ENCODE assay signal across 9 cellular contexts in genomic region chr4:139761461-139761860, GRCh38.
DNase-seq lines count a peak whose midpoint lies in the region; ATAC-seq, FAIRE-seq and TF ChIP-seq lines count a peak whose summit lies in the region.
"Had no signal": no experiment of that assay in that cellular context is flagged by ENCODE, and none has a peak within 500 bp of the region (broad histone marks: within the 10 kb centered on the region; RNA-seq: fewer than 3 reads in every experiment).

No MANE protein-coding gene starts in this region.

- TF ChIP-seq CTCF in DND-41 (IDR thresholded peaks at IDR 0.05; ENCODE audit: borderline replicate concordance, extremely low read depth, low read length, poor library complexity, severe bottlenecking) (peak; percentile 44), HFF-Myc (IDR thresholded peaks at IDR 0.05; ENCODE audit: low read depth, low read length, missing control alignments) (peak; percentile 38), keratinocyte (optimal IDR thresholded peaks at IDR 0.05 in 1 of 3, IDR thresholded peaks at IDR 0.05 in 1 of 3, conservative IDR thresholded peaks at IDR 0.05 in 1 of 3; ENCODE audit: extremely low read depth in 1 of 3, insufficient read depth in 2 of 3, low read length in 3 of 3) (peak; percentile 50 to 65 (median 58)), tibial artery (IDR thresholded peaks at IDR 0.05) (no peak)

- H3K9ac ChIP-seq in DND-41 (ENCODE audit: low read depth, low read length) (no peak overlapping the region), keratinocyte (ENCODE audit: control insufficient read depth, extremely low read depth, insufficient read depth, low read length) (no peak overlapping the region)

- H3K4me3 Mint-ChIP-seq in activated CD4-positive, alpha-beta memory T cell treated with anti-CD3 and anti-CD28 coated beads for 36 hours, result no peak overlapping the region

- no peaks in the 10 kb centered on the region for H3K9me1 ChIP-seq in keratinocyte (ENCODE audit: control insufficient read depth, extremely low read depth, insufficient read depth, low read length)

- H3K27ac ChIP-seq in DND-41 (ENCODE audit: low read length), result no peak overlapping the region
- H3K27ac ChIP-seq in keratinocyte (ENCODE audit: control insufficient read depth, insufficient read depth, low read length), result no peak overlapping the region
- H3K27ac ChIP-seq in tibial artery, result no peak overlapping the region
- H3K27ac ChIP-seq: HL-60 had no signal

- H3K36me3 ChIP-seq in DND-41 (ENCODE audit: insufficient read depth, low read length) (no peaks in the 10 kb centered on the region), keratinocyte (ENCODE audit: control insufficient read depth in 2 of 2, extremely low read depth in 1 of 2, insufficient read depth in 2 of 2, low read length in 2 of 2) (no peaks in the 10 kb centered on the region), tibial artery (no peaks in the 10 kb centered on the region)

- H3K27ac Mint-ChIP-seq in activated CD4-positive, alpha-beta memory T cell treated with anti-CD3 and anti-CD28 coated beads for 36 hours, result no peak overlapping the region

- H3K4me2 ChIP-seq in DND-41 (ENCODE audit: insufficient read depth, low read length), result no peak overlapping the region
- no peak overlapping the region for H3K4me2 ChIP-seq in keratinocyte (ENCODE audit: control insufficient read depth, extremely low read depth, insufficient read depth, low read depth, low read length)

- H3K9me3 ChIP-seq in DND-41 (ENCODE audit: insufficient read depth, low read length, severe bottlenecking), result no peaks in the 10 kb centered on the region
- no peaks in the 10 kb centered on the region for H3K9me3 ChIP-seq in keratinocyte (ENCODE audit: control insufficient read depth, low read depth, low read length)
- no peaks in the 10 kb centered on the region for H3K9me3 ChIP-seq in tibial artery

- no peak for FAIRE-seq in keratinocyte (lab: Jason Lieb, UNC)

- no peaks in the 10 kb centered on the region for H3K36me3 Mint-ChIP-seq in activated CD4-positive, alpha-beta memory T cell treated with anti-CD3 and anti-CD28 coated beads for 36 hours

- intact Hi-C loops in activated CD4-positive, alpha-beta memory T cell treated with anti-CD3 and anti-CD28 coated beads for 36 hours (cut with micrococcal nuclease), result no loop called here
- intact Hi-C loops in tibial artery (cut with DNase I; ENCODE audit: low total_unique reads), result no loop called here

- H3K27me3 ChIP-seq in DND-41 (ENCODE audit: insufficient read depth, low read length, poor library complexity), result no peaks in the 10 kb centered on the region
- H3K27me3 ChIP-seq in keratinocyte (ENCODE audit: control insufficient read depth, extremely low read depth, insufficient read depth, low read length), result peaks cover 2% of the 10 kb centered on the region
- no peaks in the 10 kb centered on the region for H3K27me3 ChIP-seq in tibial artery

- CTCF ChIA-PET in activated CD4-positive, alpha-beta memory T cell treated with anti-CD3 and anti-CD28 coated beads for 36 hours (lab: Charles Lee), result interaction anchor here (0.7 kb wide), 1 partner anchor 42 kb away, joined by 3 read pairs; no protein-coding TSS in a partner anchor

- H3K4me1 Mint-ChIP-seq in activated CD4-positive, alpha-beta memory T cell treated with anti-CD3 and anti-CD28 coated beads for 36 hours (ENCODE audit: low read depth), result no peaks in the 10 kb centered on the region

- no peaks in the 10 kb centered on the region for H3K9me3 Mint-ChIP-seq in activated CD4-positive, alpha-beta memory T cell treated with anti-CD3 and anti-CD28 coated beads for 36 hours

- no peak overlapping the region for H3K4me3 ChIP-seq in DND-41 (ENCODE audit: low read depth in 1 of 2, low read length in 2 of 2)
- no peak overlapping the region for H3K4me3 ChIP-seq in HFF-Myc (replicated peaks; ENCODE audit: low read depth, low read length)
- H3K4me3 ChIP-seq in keratinocyte (ENCODE audit: control insufficient read depth in 2 of 3, extremely low read depth in 1 of 3, insufficient read depth in 2 of 3, low read depth in 1 of 3, low read length in 3 of 3), result no peak overlapping the region
- H3K4me3 ChIP-seq in tibial artery, result no peak overlapping the region

- H3K4me1 ChIP-seq in DND-41 (ENCODE audit: insufficient read depth, low read length), result no peaks in the 10 kb centered on the region; the same call in 1 of the 2 replicates
- no peaks in the 10 kb centered on the region for H3K4me1 ChIP-seq in keratinocyte (ENCODE audit: control insufficient read depth, extremely low read depth, insufficient read depth, low read length)
- H3K4me1 ChIP-seq in tibial artery, result peaks cover 0 to 40% (median 29%) of the 10 kb centered on the region in 4 donors

- peak; percentile 70 for ATAC-seq in DND-41 (ENCODE audit: insufficient read depth, low read depth)

- no peaks in the 10 kb centered on the region for H3K27me3 Mint-ChIP-seq in activated CD4-positive, alpha-beta memory T cell treated with anti-CD3 and anti-CD28 coated beads for 36 hours

- H4K20me1 ChIP-seq in DND-41 (ENCODE audit: insufficient read depth, low read length), result no peaks in the 10 kb centered on the region
- no peaks in the 10 kb centered on the region for H4K20me1 ChIP-seq in keratinocyte (ENCODE audit: control insufficient read depth, extremely low read depth, insufficient read depth, low read length)

- H2AFZ ChIP-seq in DND-41 (ENCODE audit: low read depth, low read length) (no peak overlapping the region), keratinocyte (ENCODE audit: control insufficient read depth, low read length) (no peak overlapping the region)

- no peak for DNase-seq in DND-41
- no peak for DNase-seq in HFF-Myc (ENCODE audit: extremely low read depth, low read depth)
- peak; percentile 44 for DNase-seq in RPMI8226
- no peak for DNase-seq in keratinocyte (ENCODE audit: low read depth, low spot score)
- no peak for DNase-seq in activated CD4-positive, alpha-beta memory T cell treated with anti-CD3 and anti-CD28 coated beads for 36 hours
- no peak for DNase-seq in tibial artery
- DNase-seq in activated CD8-positive, alpha-beta memory T cell treated with anti-CD3 and anti-CD28 coated beads, Interleukin-2, amount 50 U/mL, for 4 hours, result no peak
- no peak for DNase-seq in NCI-H2107 treated with DMSO at 0.1 percent for 48 hours (lab: John Stamatoyannopoulos, UW; ENCODE audit: unreplicated experiment)

- H3K79me2 ChIP-seq in DND-41 (ENCODE audit: insufficient read depth, low read length) (no peaks in the 10 kb centered on the region), keratinocyte (ENCODE audit: control insufficient read depth, insufficient read depth, low read length) (no peaks in the 10 kb centered on the region)

- dilution Hi-C loops in keratinocyte (cut with MboI; ENCODE audit: extremely low pct_ligation_motif_present, low sequenced_read_pairs), result no loop called here

- POLR2A ChIA-PET in activated CD4-positive, alpha-beta memory T cell treated with anti-CD3 and anti-CD28 coated beads for 36 hours (lab: Charles Lee), result no interaction called here

Comparison
In these comparisons a context has a peak if more than half of its experiments do, and no peak if none do; other contexts are left out.
1. CTCF ChIP-seq: peak in DND-41 (single experiment), HFF-Myc (single experiment) and keratinocyte (3 of 3); none in tibial artery (0 of 2).